1 cellular context compared by ENCODE assay signal in the genomic region with DNA sequence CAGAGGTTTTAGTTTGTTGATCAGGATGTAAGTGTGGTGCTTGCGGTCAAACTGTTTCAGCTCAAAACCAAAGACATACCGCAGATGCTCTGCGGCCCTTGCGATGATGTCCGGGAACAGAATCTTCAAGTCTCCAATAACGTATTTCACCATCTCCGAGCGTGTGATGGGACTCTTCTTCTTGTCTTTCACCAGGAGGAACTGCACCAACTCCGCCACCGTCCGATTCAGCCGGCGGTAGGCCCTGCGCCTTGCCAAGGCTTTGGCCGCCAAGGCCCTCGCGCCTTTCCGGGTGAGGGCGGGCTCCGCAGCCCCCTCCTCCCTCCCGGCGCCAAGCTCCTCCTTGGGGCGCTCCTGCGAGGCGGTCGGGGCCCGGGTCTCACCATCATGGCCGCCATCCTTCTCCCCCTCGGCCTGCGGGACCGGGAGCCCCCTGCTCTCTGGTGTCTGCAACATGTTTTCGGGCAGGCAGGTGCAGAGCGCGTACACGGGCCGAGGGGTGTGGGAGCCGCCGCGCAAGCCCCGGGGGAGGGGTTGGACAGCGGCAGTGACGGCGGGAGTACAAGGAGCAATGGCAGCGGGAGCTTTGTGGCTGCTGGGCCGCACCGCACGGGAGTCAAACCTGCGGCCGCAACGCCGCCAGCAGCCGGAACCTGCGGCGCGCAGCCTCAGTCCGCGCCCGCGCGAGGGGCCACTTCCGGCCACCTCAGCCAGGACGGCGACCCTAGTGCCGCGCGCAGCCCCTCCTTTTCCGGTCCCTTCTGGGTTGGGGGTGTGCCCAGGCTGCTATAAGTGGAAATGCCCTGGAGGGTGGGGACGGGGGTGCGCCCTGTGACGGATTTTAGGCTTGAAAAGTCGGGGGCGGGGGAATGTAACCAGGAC.
TF ChIP-seq lines count a peak whose summit lies in the region.

A gene with protein sequence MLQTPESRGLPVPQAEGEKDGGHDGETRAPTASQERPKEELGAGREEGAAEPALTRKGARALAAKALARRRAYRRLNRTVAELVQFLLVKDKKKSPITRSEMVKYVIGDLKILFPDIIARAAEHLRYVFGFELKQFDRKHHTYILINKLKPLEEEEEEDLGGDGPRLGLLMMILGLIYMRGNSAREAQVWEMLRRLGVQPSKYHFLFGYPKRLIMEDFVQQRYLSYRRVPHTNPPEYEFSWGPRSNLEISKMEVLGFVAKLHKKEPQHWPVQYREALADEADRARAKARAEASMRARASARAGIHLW (minus strand): TSS at position 699 of the 882 bp plus-strand sequence. CDS start 243 bp downstream, at position 456.

TF ChIP-seq in HepG2, 621 proteins besides CTCF, POLR2A, EP300 and RAD21 (continued from another document and continues in another):
- TF ChIP-seq, protein P1, sequence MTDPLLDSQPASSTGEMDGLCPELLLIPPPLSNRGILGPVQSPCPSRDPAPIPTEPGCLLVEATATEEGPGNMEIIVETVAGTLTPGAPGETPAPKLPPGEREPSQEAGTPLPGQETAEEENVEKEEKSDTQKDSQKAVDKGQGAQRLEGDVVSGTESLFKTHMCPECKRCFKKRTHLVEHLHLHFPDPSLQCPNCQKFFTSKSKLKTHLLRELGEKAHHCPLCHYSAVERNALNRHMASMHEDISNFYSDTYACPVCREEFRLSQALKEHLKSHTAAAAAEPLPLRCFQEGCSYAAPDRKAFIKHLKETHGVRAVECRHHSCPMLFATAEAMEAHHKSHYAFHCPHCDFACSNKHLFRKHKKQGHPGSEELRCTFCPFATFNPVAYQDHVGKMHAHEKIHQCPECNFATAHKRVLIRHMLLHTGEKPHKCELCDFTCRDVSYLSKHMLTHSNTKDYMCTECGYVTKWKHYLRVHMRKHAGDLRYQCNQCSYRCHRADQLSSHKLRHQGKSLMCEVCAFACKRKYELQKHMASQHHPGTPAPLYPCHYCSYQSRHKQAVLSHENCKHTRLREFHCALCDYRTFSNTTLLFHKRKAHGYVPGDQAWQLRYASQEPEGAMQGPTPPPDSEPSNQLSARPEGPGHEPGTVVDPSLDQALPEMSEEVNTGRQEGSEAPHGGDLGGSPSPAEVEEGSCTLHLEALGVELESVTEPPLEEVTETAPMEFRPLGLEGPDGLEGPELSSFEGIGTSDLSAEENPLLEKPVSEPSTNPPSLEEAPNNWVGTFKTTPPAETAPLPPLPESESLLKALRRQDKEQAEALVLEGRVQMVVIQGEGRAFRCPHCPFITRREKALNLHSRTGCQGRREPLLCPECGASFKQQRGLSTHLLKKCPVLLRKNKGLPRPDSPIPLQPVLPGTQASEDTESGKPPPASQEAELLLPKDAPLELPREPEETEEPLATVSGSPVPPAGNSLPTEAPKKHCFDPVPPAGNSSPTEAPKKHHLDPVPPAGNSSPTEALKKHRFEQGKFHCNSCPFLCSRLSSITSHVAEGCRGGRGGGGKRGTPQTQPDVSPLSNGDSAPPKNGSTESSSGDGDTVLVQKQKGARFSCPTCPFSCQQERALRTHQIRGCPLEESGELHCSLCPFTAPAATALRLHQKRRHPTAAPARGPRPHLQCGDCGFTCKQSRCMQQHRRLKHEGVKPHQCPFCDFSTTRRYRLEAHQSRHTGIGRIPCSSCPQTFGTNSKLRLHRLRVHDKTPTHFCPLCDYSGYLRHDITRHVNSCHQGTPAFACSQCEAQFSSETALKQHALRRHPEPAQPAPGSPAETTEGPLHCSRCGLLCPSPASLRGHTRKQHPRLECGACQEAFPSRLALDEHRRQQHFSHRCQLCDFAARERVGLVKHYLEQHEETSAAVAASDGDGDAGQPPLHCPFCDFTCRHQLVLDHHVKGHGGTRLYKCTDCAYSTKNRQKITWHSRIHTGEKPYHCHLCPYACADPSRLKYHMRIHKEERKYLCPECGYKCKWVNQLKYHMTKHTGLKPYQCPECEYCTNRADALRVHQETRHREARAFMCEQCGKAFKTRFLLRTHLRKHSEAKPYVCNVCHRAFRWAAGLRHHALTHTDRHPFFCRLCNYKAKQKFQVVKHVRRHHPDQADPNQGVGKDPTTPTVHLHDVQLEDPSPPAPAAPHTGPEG (CRISPR knock-in tag; IDR thresholded peaks at IDR 0.05), result peak; percentile 86; the same call in 1 of the 2 replicates
- no peak for TF ChIP-seq ZNF317 (CRISPR knock-in tag; IDR thresholded peaks at IDR 0.05)
- TF ChIP-seq JUN (CRISPR knock-in tag; IDR thresholded peaks at IDR 0.05), result no peak
- TF ChIP-seq GATA4 (IDR thresholded peaks at IDR 0.05; ENCODE audit: borderline replicate concordance, low read depth), result no peak
- TF ChIP-seq KLF9 (CRISPR knock-in tag; IDR thresholded peaks at IDR 0.05; ENCODE audit: low read depth), result no peak
- TF ChIP-seq ZNF350 (CRISPR knock-in tag; IDR thresholded peaks at IDR 0.05; ENCODE audit: borderline replicate concordance, low read depth), result peak; percentile 84; the same call in 1 of the 2 replicates
- TF ChIP-seq, protein P2, sequence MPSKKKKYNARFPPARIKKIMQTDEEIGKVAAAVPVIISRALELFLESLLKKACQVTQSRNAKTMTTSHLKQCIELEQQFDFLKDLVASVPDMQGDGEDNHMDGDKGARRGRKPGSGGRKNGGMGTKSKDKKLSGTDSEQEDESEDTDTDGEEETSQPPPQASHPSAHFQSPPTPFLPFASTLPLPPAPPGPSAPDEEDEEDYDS (CRISPR knock-in tag; IDR thresholded peaks at IDR 0.05), result peak; percentile 70; the same call in 1 of the 2 replicates
- no peak for TF ChIP-seq ZKSCAN8 (CRISPR knock-in tag; IDR thresholded peaks at IDR 0.05; ENCODE audit: borderline replicate concordance)
- no peak for TF ChIP-seq KDM1A (CRISPR knock-in tag; IDR thresholded peaks at IDR 0.05)
- peak; percentile 21; the same call in 1 of the 2 replicates for TF ChIP-seq MEIS2 (CRISPR knock-in tag; IDR thresholded peaks at IDR 0.05)
- no peak for TF ChIP-seq SRSF4 (IDR thresholded peaks at IDR 0.05; ENCODE audit: low read depth, low read length, poor library complexity, severe bottlenecking)
- TF ChIP-seq ARID2 (CRISPR knock-in tag; IDR thresholded peaks at IDR 0.05; ENCODE audit: borderline replicate concordance), result peak; percentile 82; the same call in 1 of the 2 replicates
- TF ChIP-seq RFXAP (CRISPR knock-in tag; IDR thresholded peaks at IDR 0.05; ENCODE audit: borderline replicate concordance), result peak; percentile 32; the same call in 1 of the 2 replicates
- TF ChIP-seq SMC3 (IDR thresholded peaks at IDR 0.05; ENCODE audit: low read length), result no peak
- no peak for TF ChIP-seq TEAD3 (CRISPR knock-in tag; optimal IDR thresholded peaks at IDR 0.05; ENCODE audit: borderline replicate concordance)
- TF ChIP-seq ZFP36L1 (CRISPR knock-in tag; IDR thresholded peaks at IDR 0.05), result 0 out of 2 replicates have a peak, but pooled peaks have one; percentile 17
- TF ChIP-seq, protein P3, sequence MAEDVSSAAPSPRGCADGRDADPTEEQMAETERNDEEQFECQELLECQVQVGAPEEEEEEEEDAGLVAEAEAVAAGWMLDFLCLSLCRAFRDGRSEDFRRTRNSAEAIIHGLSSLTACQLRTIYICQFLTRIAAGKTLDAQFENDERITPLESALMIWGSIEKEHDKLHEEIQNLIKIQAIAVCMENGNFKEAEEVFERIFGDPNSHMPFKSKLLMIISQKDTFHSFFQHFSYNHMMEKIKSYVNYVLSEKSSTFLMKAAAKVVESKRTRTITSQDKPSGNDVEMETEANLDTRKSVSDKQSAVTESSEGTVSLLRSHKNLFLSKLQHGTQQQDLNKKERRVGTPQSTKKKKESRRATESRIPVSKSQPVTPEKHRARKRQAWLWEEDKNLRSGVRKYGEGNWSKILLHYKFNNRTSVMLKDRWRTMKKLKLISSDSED (CRISPR knock-in tag; IDR thresholded peaks at IDR 0.05), result no peak
- TF ChIP-seq PHF8 (CRISPR knock-in tag; IDR thresholded peaks at IDR 0.05), result peak; percentile 100
- TF ChIP-seq, protein P4, sequence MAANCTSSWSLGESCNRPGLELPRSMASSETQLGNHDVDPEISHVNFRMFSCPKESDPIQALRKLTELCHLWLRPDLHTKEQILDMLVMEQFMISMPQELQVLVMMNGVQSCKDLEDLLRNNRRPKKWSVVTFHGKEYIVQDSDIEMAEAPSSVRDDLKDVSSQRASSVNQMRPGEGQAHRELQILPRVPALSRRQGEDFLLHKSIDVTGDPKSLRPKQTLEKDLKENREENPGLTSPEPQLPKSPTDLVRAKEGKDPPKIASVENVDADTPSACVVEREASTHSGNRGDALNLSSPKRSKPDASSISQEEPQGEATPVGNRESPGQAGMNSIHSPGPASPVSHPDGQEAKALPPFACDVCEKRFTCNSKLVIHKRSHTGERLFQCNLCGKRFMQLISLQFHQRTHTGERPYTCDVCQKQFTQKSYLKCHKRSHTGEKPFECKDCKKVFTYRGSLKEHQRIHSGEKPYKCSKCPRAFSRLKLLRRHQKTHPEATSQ (CRISPR knock-in tag; IDR thresholded peaks at IDR 0.05; ENCODE audit: borderline replicate concordance), result peak; percentile 51; the same call in 1 of the 2 replicates
- no peak for TF ChIP-seq GATAD2A (CRISPR knock-in tag; IDR thresholded peaks at IDR 0.05)
- TF ChIP-seq ZFP82 (CRISPR knock-in tag; IDR thresholded peaks at IDR 0.05; ENCODE audit: borderline replicate concordance), result no peak
- peak; percentile 77; the same call in 1 of the 2 replicates for TF ChIP-seq ZSCAN21 (CRISPR knock-in tag; IDR thresholded peaks at IDR 0.05; ENCODE audit: borderline replicate concordance)
- TF ChIP-seq ZBTB21 (CRISPR knock-in tag; IDR thresholded peaks at IDR 0.05), result no peak
- peak; percentile 67; the same call in 1 of the 2 replicates for TF ChIP-seq ZNF296 (CRISPR knock-in tag; conservative IDR thresholded peaks at IDR 0.05)
- no peak for TF ChIP-seq ZNF24 (IDR thresholded peaks at IDR 0.05)
- TF ChIP-seq YEATS4 (CRISPR knock-in tag; IDR thresholded peaks at IDR 0.05; ENCODE audit: borderline replicate concordance), result peak; percentile 91
- TF ChIP-seq ZNF510 (CRISPR knock-in tag; IDR thresholded peaks at IDR 0.05; ENCODE audit: low read depth), result no peak
- TF ChIP-seq, protein P5, sequence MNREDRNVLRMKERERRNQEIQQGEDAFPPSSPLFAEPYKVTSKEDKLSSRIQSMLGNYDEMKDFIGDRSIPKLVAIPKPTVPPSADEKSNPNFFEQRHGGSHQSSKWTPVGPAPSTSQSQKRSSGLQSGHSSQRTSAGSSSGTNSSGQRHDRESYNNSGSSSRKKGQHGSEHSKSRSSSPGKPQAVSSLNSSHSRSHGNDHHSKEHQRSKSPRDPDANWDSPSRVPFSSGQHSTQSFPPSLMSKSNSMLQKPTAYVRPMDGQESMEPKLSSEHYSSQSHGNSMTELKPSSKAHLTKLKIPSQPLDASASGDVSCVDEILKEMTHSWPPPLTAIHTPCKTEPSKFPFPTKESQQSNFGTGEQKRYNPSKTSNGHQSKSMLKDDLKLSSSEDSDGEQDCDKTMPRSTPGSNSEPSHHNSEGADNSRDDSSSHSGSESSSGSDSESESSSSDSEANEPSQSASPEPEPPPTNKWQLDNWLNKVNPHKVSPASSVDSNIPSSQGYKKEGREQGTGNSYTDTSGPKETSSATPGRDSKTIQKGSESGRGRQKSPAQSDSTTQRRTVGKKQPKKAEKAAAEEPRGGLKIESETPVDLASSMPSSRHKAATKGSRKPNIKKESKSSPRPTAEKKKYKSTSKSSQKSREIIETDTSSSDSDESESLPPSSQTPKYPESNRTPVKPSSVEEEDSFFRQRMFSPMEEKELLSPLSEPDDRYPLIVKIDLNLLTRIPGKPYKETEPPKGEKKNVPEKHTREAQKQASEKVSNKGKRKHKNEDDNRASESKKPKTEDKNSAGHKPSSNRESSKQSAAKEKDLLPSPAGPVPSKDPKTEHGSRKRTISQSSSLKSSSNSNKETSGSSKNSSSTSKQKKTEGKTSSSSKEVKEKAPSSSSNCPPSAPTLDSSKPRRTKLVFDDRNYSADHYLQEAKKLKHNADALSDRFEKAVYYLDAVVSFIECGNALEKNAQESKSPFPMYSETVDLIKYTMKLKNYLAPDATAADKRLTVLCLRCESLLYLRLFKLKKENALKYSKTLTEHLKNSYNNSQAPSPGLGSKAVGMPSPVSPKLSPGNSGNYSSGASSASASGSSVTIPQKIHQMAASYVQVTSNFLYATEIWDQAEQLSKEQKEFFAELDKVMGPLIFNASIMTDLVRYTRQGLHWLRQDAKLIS (CRISPR knock-in tag; IDR thresholded peaks at IDR 0.05), result 0 out of 2 replicates have a peak, but pooled peaks have one; percentile 54
- TF ChIP-seq AGO2 (optimal IDR thresholded peaks at IDR 0.05; ENCODE audit: low read depth, low read length), result peak; percentile 97
- TF ChIP-seq HMG20B (CRISPR knock-in tag; conservative IDR thresholded peaks at IDR 0.05), result peak; percentile 25; the same call in 1 of the 2 replicates
- peak; percentile 40 for TF ChIP-seq CBX1 (IDR thresholded peaks at IDR 0.05; ENCODE audit: low read depth)
- TF ChIP-seq ZNF234 (CRISPR knock-in tag; conservative IDR thresholded peaks at IDR 0.05), result no peak
- no peak for TF ChIP-seq ZNF660 (CRISPR knock-in tag; IDR thresholded peaks at IDR 0.05; ENCODE audit: borderline replicate concordance, low read depth)
- peak; percentile 42 for TF ChIP-seq ZNF777 (CRISPR knock-in tag; IDR thresholded peaks at IDR 0.05)
- no peak for TF ChIP-seq ZNF101 (CRISPR knock-in tag; IDR thresholded peaks at IDR 0.05; ENCODE audit: borderline replicate concordance, low read depth)
- TF ChIP-seq ZNF563 (CRISPR knock-in tag; IDR thresholded peaks at IDR 0.05), result peak; percentile 91
- TF ChIP-seq, protein P6, sequence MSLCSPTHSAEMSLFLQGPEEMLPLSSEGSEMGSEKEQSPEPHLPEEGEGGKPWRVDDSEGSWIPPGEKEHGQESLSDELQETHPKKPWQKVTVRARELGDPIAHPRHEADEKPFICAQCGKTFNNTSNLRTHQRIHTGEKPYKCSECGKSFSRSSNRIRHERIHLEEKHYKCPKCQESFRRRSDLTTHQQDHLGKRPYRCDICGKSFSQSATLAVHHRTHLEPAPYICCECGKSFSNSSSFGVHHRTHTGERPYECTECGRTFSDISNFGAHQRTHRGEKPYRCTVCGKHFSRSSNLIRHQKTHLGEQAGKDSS (CRISPR knock-in tag; IDR thresholded peaks at IDR 0.05; ENCODE audit: borderline replicate concordance, low read depth), result peak; percentile 54; the same call in 1 of the 2 replicates
- TF ChIP-seq ZMYM2 (CRISPR knock-in tag; IDR thresholded peaks at IDR 0.05), result no peak
- TF ChIP-seq NFKBIZ (CRISPR knock-in tag; IDR thresholded peaks at IDR 0.05), result no peak
- no peak for TF ChIP-seq HOXA7 (CRISPR knock-in tag; IDR thresholded peaks at IDR 0.05)
- TF ChIP-seq SP5 (CRISPR knock-in tag; IDR thresholded peaks at IDR 0.05; ENCODE audit: borderline replicate concordance, low read depth), result peak; percentile 61; the same call in 1 of the 2 replicates
- peak; percentile 98 for TF ChIP-seq HNRNPLL (IDR thresholded peaks at IDR 0.05; ENCODE audit: low read depth, low read length, poor library complexity, severe bottlenecking)
- TF ChIP-seq KMT2A (CRISPR knock-in tag; IDR thresholded peaks at IDR 0.05), result peak; percentile 81
- no peak for TF ChIP-seq MEIS1 (CRISPR knock-in tag; IDR thresholded peaks at IDR 0.05; ENCODE audit: borderline replicate concordance)
- no peak for TF ChIP-seq ZNF20 (CRISPR knock-in tag; IDR thresholded peaks at IDR 0.05)
- TF ChIP-seq, protein P7, sequence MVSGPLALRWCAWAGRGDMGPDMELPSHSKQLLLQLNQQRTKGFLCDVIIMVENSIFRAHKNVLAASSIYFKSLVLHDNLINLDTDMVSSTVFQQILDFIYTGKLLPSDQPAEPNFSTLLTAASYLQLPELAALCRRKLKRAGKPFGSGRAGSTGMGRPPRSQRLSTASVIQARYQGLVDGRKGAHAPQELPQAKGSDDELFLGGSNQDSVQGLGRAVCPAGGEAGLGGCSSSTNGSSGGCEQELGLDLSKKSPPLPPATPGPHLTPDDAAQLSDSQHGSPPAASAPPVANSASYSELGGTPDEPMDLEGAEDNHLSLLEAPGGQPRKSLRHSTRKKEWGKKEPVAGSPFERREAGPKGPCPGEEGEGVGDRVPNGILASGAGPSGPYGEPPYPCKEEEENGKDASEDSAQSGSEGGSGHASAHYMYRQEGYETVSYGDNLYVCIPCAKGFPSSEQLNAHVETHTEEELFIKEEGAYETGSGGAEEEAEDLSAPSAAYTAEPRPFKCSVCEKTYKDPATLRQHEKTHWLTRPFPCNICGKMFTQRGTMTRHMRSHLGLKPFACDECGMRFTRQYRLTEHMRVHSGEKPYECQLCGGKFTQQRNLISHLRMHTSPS (CRISPR knock-in tag; IDR thresholded peaks at IDR 0.05; ENCODE audit: low read depth), result no peak
